Comparison of ENCODE assay signal across 11 cellular contexts in genomic region chr3:48596676-48597407, GRCh38. TPM values are rescaled to one million over a fixed set of nuclear protein-coding genes. Genes with fewer than 3 reads are reported as not detected.
DNase-seq lines count a peak whose midpoint lies in the region; ATAC-seq and TF ChIP-seq lines count a peak whose summit lies in the region.
"Had no signal": no experiment of that assay in that cellular context is flagged by ENCODE, and none has a peak within 500 bp of the region (broad histone marks: within the 10 kb centered on the region; RNA-seq: fewer than 3 reads in every experiment).

No MANE protein-coding gene starts in this region.

- H3K27ac Mint-ChIP-seq in MCF 10A (ENCODE audit: low read depth, unreplicated experiment) (peak overlapping the region; percentile 68), neural crest cell (ENCODE audit: unreplicated experiment) (no peak overlapping the region)

- no TSS peak for BruUV-seq in MCF 10A (replicated peaks; lab: Mats Ljungman, UMichigan)

- no peaks in the 10 kb centered on the region for H3K9me3 Mint-ChIP-seq in MCF 10A (ENCODE audit: unreplicated experiment)
- no peaks in the 10 kb centered on the region for H3K9me3 Mint-ChIP-seq in neural crest cell

- POLR2A ChIA-PET in MCF 10A (lab: Yijun Ruan, JAX) = interaction anchor here (0.6 to 8.9 kb wide), 18 partner anchors 10 to 164 kb away, joined by 3 to 107 read pairs (median 8); partner anchors contain the start of genes ATRIP, CCDC51, CELSR3 and IP6K2

- CTCF ChIA-PET in MCF 10A (lab: Yijun Ruan, JAX) = interaction anchor here (0.7 to 2.5 kb wide), 6 partner anchors 15 to 123 kb away, joined by 3 to 22 read pairs (median 5); partner anchors contain the start of gene SLC26A6

- peaks cover 20% of the 10 kb centered on the region for H4K20me1 ChIP-seq in DND-41 (ENCODE audit: insufficient read depth, low read length)

- peak; percentile 25; the same call in 1 of the 3 replicates for ATAC-seq in DND-41 (ENCODE audit: insufficient read depth, low read depth)
- ATAC-seq in HG02870 (IDR thresholded peaks at IDR 0.05; ENCODE audit: unreplicated experiment) = no peak
- ATAC-seq: esophagus mucosa, sciatic nerve had no signal

- H3K79me2 ChIP-seq in DND-41 (ENCODE audit: insufficient read depth, low read length) = no peaks in the 10 kb centered on the region

- peaks cover 49% of the 10 kb centered on the region for H3K4me1 Mint-ChIP-seq in MCF 10A (ENCODE audit: insufficient read depth, unreplicated experiment)
- peaks cover 17% of the 10 kb centered on the region for H3K4me1 Mint-ChIP-seq in neural crest cell

- no peak overlapping the region for H2AFZ ChIP-seq in DND-41 (ENCODE audit: low read depth, low read length)

- DNase-seq in DND-41 (no peak), MCF 10A (ENCODE audit: unreplicated experiment) (no peak), neural crest cell (ENCODE audit: low read depth, low spot score) (no peak), posterior vena cava (ENCODE audit: low spot score) (no peak), NCI-H2196 (lab: John Stamatoyannopoulos, UW; ENCODE audit: unreplicated experiment) (no peak)
- DNase-seq: adrenal gland, SHP77 treated with DMSO at 0.1 percent for 48 hours had no signal

- no peaks in the 10 kb centered on the region for H3K4me1 ChIP-seq in DND-41 (ENCODE audit: insufficient read depth, low read length)

- H3K4me3 Mint-ChIP-seq in MCF 10A (ENCODE audit: unreplicated experiment) (no peak overlapping the region), neural crest cell (peak overlapping the region; percentile 58)

- H3K4me3 ChIP-seq in DND-41 (ENCODE audit: low read depth in 1 of 2, low read length in 2 of 2) = no peak overlapping the region
- H3K4me3 ChIP-seq: adrenal gland had no signal

- H3K36me3 Mint-ChIP-seq in MCF 10A (ENCODE audit: insufficient read depth, unreplicated experiment) = peaks cover 35% of the 10 kb centered on the region
- H3K36me3 Mint-ChIP-seq in neural crest cell (ENCODE audit: low read depth) = peaks cover 7% of the 10 kb centered on the region

- no peak overlapping the region for H3K9ac ChIP-seq in DND-41 (ENCODE audit: low read depth, low read length)

- no peaks in the 10 kb centered on the region for H3K27me3 Mint-ChIP-seq in MCF 10A (ENCODE audit: insufficient read depth, unreplicated experiment)
- H3K27me3 Mint-ChIP-seq in neural crest cell (ENCODE audit: low read depth) = peaks cover 2% of the 10 kb centered on the region

- intact Hi-C loops in MCF 10A (cut with micrococcal nuclease) (no loop called here), posterior vena cava (cut with DNase I) (no loop called here)

- H3K9me3 ChIP-seq in DND-41 (ENCODE audit: insufficient read depth, low read length, severe bottlenecking) = no peaks in the 10 kb centered on the region
- H3K9me3 ChIP-seq: adrenal gland had no signal

- no peak overlapping the region for H3K27ac ChIP-seq in DND-41 (ENCODE audit: low read length)

- H3K4me2 ChIP-seq in DND-41 (ENCODE audit: insufficient read depth, low read length) = no peak overlapping the region

- TF ChIP-seq CTCF in DND-41 (IDR thresholded peaks at IDR 0.05; ENCODE audit: borderline replicate concordance, extremely low read depth, low read length, poor library complexity, severe bottlenecking) (no peak), MCF 10A (IDR thresholded peaks at IDR 0.05; ENCODE audit: unreplicated experiment) (no peak), neural crest cell (conservative IDR thresholded peaks at IDR 0.05) (no peak)

- peaks cover 43% of the 10 kb centered on the region for H3K36me3 ChIP-seq in DND-41 (ENCODE audit: insufficient read depth, low read length)

- no peaks in the 10 kb centered on the region for H3K27me3 ChIP-seq in DND-41 (ENCODE audit: insufficient read depth, low read length, poor library complexity)
- H3K27me3 ChIP-seq: adrenal gland had no signal

RNA-seq across cellular contexts. Expression of gene COL7A1, which starts 1.7 kb away (rescaled TPM):
- total RNA-seq in MCF 10A (2022) (44.2 and 60.5 TPM in 2 replicates), neural crest cell (28.4 and 28.7 TPM in 2 replicates), posterior vena cava (1 to 10 TPM; 4.2 to 5.3 TPM)

RNA-seq across cellular contexts. Expression of gene UQCRC1, which starts 12.6 kb away (rescaled TPM):
- total RNA-seq in MCF 10A (2022) (383 and 413 TPM in 2 replicates), neural crest cell (288 and 297 TPM in 2 replicates), posterior vena cava (100 to 1,000 TPM; 134 to 135 TPM)

RNA-seq across cellular contexts. Expression of gene TMEM89, which starts 24.7 kb away (rescaled TPM):
- not detected in 2 replicates for total RNA-seq in MCF 10A (2022)
- total RNA-seq in neural crest cell = 0.51 and 0.66 TPM in 2 replicates
- not detected for total RNA-seq in posterior vena cava
- total RNA-seq: adrenal gland, esophagus mucosa, liver, sciatic nerve had no signal

RNA-seq across cellular contexts. Expression of gene UCN2, which starts 33.3 kb away (rescaled TPM):
- total RNA-seq in MCF 10A (2022) = 1.5 and 3.8 TPM in 2 replicates
- total RNA-seq in neural crest cell = 1.3 TPM in 2 replicates
- not detected for total RNA-seq in posterior vena cava
- total RNA-seq: sciatic nerve had no signal

RNA-seq across cellular contexts. Expression of gene SLC26A6, which starts 38.4 kb away (rescaled TPM):
- 47.4 and 63.3 TPM in 2 replicates for total RNA-seq in MCF 10A (2022)
- 54.8 and 57.4 TPM in 2 replicates for total RNA-seq in neural crest cell
- 10 to 100 TPM in 1 of 2 donors, 1 to 10 TPM in 1; 7.0 to 11.7 TPM for total RNA-seq in posterior vena cava
